Comparison of ENCODE assay signal across 8 cellular contexts in the genomic region with DNA sequence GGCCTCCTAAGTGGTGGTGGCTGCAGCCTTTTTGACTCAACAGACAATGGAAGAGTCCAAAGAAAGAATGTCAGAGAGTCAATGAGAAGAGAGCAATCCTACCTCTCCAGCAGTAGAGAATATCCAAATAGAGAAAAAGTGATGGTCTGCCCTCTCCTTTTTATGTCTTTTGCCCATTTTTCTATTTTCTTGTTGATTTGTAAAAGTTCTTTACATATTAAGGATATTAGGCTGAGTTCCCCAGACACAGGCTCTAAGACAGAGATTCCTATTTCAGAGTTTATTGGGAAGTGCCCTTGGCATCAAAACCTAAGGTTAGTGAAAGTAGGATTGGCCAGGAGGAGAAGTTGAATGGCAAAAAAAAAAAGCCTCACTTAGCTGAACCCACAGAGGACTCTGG.
"Had no signal": no experiment of that assay in that cellular context is flagged by ENCODE, and none has a peak within 500 bp of the region (broad histone marks: within the 10 kb centered on the region; RNA-seq: fewer than 3 reads in every experiment).

No MANE protein-coding gene starts in this region.

- DNase-seq: GDM1, GF-D8 had no signal

- FAIRE-seq: G401.6, GM12878, GM12891, GM12892, GM18507, GM19239 had no signal

- ATAC-seq: GM12878 had no signal

- H3K4me3 ChIP-seq: GM12878 had no signal
